ENCODE assay signal across 8 cellular contexts in genomic region chr22:40043086-40043485, GRCh38. TPM values are rescaled to one million over a fixed set of nuclear protein-coding genes. Genes with fewer than 3 reads are reported as not detected.
DNase-seq lines count a peak whose midpoint lies in the region; ATAC-seq and TF ChIP-seq lines count a peak whose summit lies in the region.

No MANE protein-coding gene starts in this region.

- peaks cover 3% of the 10 kb centered on the region for H3K27me3 Mint-ChIP-seq in activated naive CD4-positive, alpha-beta T cell treated with anti-CD3 and anti-CD28 coated beads, Interleukin-2, amount 50 U/mL, for 24 hours
- H3K27me3 Mint-ChIP-seq in activated naive CD8-positive, alpha-beta T cell treated with anti-CD3 and anti-CD28 coated beads, Interleukin-2, amount 50 U/mL, for 24 hours: peaks cover 6% of the 10 kb centered on the region

- H3K27me3 ChIP-seq in lung (ENCODE audit: control insufficient read depth, insufficient read depth): no peaks in the 10 kb centered on the region
- peaks cover 11% of the 10 kb centered on the region for H3K27me3 ChIP-seq in upper lobe of right lung

- no peak for ATAC-seq in activated naive CD8-positive, alpha-beta T cell treated with anti-CD3 and anti-CD28 coated beads, Interleukin-2, amount 50 U/mL, for 24 hours
- no peak for ATAC-seq in lung (ENCODE audit: insufficient read depth, low FRiP score)
- no peak for ATAC-seq in upper lobe of right lung
- ATAC-seq in GM21447 (IDR thresholded peaks at IDR 0.05; ENCODE audit: unreplicated experiment): no peak
- ATAC-seq in GM21528 (IDR thresholded peaks at IDR 0.05; ENCODE audit: low FRiP score, unreplicated experiment): no peak

- WGBS in lung, 2 donors: 35 to 64% methylated on average over 8 of the region's 8 CpGs

- peaks cover 3 to 5% of the 10 kb centered on the region in 2 donors for H3K4me1 ChIP-seq in lung (ENCODE audit: control insufficient read depth in 2 of 2, insufficient read depth in 2 of 2, low read length in 2 of 2)
- peaks cover 27% of the 10 kb centered on the region for H3K4me1 ChIP-seq in upper lobe of right lung

- H3K27ac ChIP-seq in lung (ENCODE audit: low read depth in 1 of 2, low read length in 1 of 2) (peak overlapping the region in 1 of 2 donors; percentile 4), upper lobe of right lung (peak overlapping the region; percentile 89)

- no peaks in the 10 kb centered on the region for H3K36me3 Mint-ChIP-seq in activated naive CD4-positive, alpha-beta T cell treated with anti-CD3 and anti-CD28 coated beads, Interleukin-2, amount 50 U/mL, for 24 hours
- peaks cover 4% of the 10 kb centered on the region for H3K36me3 Mint-ChIP-seq in activated naive CD8-positive, alpha-beta T cell treated with anti-CD3 and anti-CD28 coated beads, Interleukin-2, amount 50 U/mL, for 24 hours (ENCODE audit: low read depth)

- H3K9me3 ChIP-seq in lung (ENCODE audit: control insufficient read depth in 2 of 2, insufficient read depth in 1 of 2, low read length in 1 of 2): no peaks in the 10 kb centered on the region
- H3K9me3 ChIP-seq in upper lobe of right lung: no peaks in the 10 kb centered on the region

- no peak for DNase-seq in activated naive CD4-positive, alpha-beta T cell treated with anti-CD3 and anti-CD28 coated beads, Interleukin-2, amount 50 U/mL, for 16 hours
- no peak for DNase-seq in activated naive CD8-positive, alpha-beta T cell treated with anti-CD3 and anti-CD28 coated beads, Interleukin-2, amount 50 U/mL, for 24 hours
- peak; percentile 59 for DNase-seq in lung (ENCODE audit: low spot score)
- DNase-seq in upper lobe of right lung: no peak
- DNase-seq in NCI-H1092 (lab: John Stamatoyannopoulos, UW): no peak

- no peak overlapping the region for H3K4me3 ChIP-seq in lung
- H3K4me3 ChIP-seq in upper lobe of right lung: peak overlapping the region; percentile 67

- no peak for TF ChIP-seq CTCF in lung (IDR thresholded peaks at IDR 0.05; ENCODE audit: control extremely low read depth, extremely low read depth)
- no peak for TF ChIP-seq CTCF in upper lobe of right lung (IDR thresholded peaks at IDR 0.05)

- intact Hi-C loops in upper lobe of right lung (cut with DNase I): loop anchor here (10.0 kb wide), 1 partner anchor 302 kb away; the partner anchor contains the start of gene ADSL

- H3K36me3 ChIP-seq in lung (ENCODE audit: control insufficient read depth in 2 of 2, insufficient read depth in 2 of 2, low read length in 2 of 2) (no peaks in the 10 kb centered on the region), upper lobe of right lung (no peaks in the 10 kb centered on the region)

- peak overlapping the region; percentile 95 for H3K4me3 Mint-ChIP-seq in activated naive CD4-positive, alpha-beta T cell treated with anti-CD3 and anti-CD28 coated beads, Interleukin-2, amount 50 U/mL, for 24 hours
- H3K4me3 Mint-ChIP-seq in activated naive CD8-positive, alpha-beta T cell treated with anti-CD3 and anti-CD28 coated beads, Interleukin-2, amount 50 U/mL, for 24 hours: peak overlapping the region; percentile 94

- no peaks in the 10 kb centered on the region for H3K9me3 Mint-ChIP-seq in activated naive CD4-positive, alpha-beta T cell treated with anti-CD3 and anti-CD28 coated beads, Interleukin-2, amount 50 U/mL, for 24 hours
- no peaks in the 10 kb centered on the region for H3K9me3 Mint-ChIP-seq in activated naive CD8-positive, alpha-beta T cell treated with anti-CD3 and anti-CD28 coated beads, Interleukin-2, amount 50 U/mL, for 24 hours

- H3K27ac Mint-ChIP-seq in activated naive CD4-positive, alpha-beta T cell treated with anti-CD3 and anti-CD28 coated beads, Interleukin-2, amount 50 U/mL, for 24 hours: peak overlapping the region; percentile 100
- peak overlapping the region; percentile 99 for H3K27ac Mint-ChIP-seq in activated naive CD8-positive, alpha-beta T cell treated with anti-CD3 and anti-CD28 coated beads, Interleukin-2, amount 50 U/mL, for 24 hours

- peaks cover 30% of the 10 kb centered on the region for H3K4me1 Mint-ChIP-seq in activated naive CD4-positive, alpha-beta T cell treated with anti-CD3 and anti-CD28 coated beads, Interleukin-2, amount 50 U/mL, for 24 hours
- peaks cover 42% of the 10 kb centered on the region for H3K4me1 Mint-ChIP-seq in activated naive CD8-positive, alpha-beta T cell treated with anti-CD3 and anti-CD28 coated beads, Interleukin-2, amount 50 U/mL, for 24 hours

RNA-seq across cellular contexts. Expression of gene FAM83F, which starts 48.3 kb away (rescaled TPM):
- total RNA-seq in lung (1 to 10 TPM; 1.0 to 3.0 TPM), upper lobe of right lung (0.35 TPM)
- under 1 TPM; 0.53 to 0.85 TPM for polyA plus RNA-seq in lung
